Comparison of ENCODE assay signal across 23 cellular contexts in the genomic region with DNA sequence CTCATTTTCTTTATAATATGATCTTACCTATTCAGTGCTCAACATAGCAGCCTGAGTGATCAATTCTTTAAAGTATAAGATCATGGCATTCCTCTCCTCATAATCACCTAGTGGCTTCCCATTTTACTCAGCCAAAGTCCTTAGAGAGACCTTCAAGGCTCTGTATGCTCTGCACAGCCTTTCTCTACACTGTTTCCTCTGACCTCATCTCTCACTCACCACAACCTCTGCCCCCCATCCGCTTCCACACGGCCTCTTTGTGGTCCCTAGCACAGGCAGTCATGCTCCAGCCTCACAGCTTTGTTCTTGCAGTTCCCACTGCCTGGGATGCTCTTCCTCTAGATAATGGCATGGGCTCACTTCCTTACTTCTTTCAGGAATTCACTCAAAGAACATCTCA.
DNase-seq lines count a peak whose midpoint lies in the region; ATAC-seq and TF ChIP-seq lines count a peak whose summit lies in the region.
"Had no signal": no experiment of that assay in that cellular context is flagged by ENCODE, and none has a peak within 500 bp of the region (broad histone marks: within the 10 kb centered on the region; RNA-seq: fewer than 3 reads in every experiment).

No MANE protein-coding gene starts in this region.

- no peaks in the 10 kb centered on the region for H3K9me3 Mint-ChIP-seq in activated CD8-positive, alpha-beta memory T cell treated with anti-CD3 and anti-CD28 coated beads, Interleukin-2, amount 10 ng/mL, durations not matched to agents 7 days and 5 days (ENCODE audit: low read depth)
- H3K9me3 Mint-ChIP-seq in nephron progenitor cell = no peaks in the 10 kb centered on the region
- H3K9me3 Mint-ChIP-seq: CD8-positive, alpha-beta T cell had no signal

- no peaks in the 10 kb centered on the region for H3K36me3 Mint-ChIP-seq in activated CD8-positive, alpha-beta memory T cell treated with anti-CD3 and anti-CD28 coated beads, Interleukin-2, amount 10 ng/mL, durations not matched to agents 7 days and 5 days
- no peaks in the 10 kb centered on the region for H3K36me3 Mint-ChIP-seq in nephron progenitor cell (ENCODE audit: low read depth)

- H3K36me3 ChIP-seq in WERI-Rb-1 = no peaks in the 10 kb centered on the region

- H3K9me3 ChIP-seq in WERI-Rb-1 (ENCODE audit: severe bottlenecking) = no peaks in the 10 kb centered on the region
- H3K9me3 ChIP-seq: SK-N-SH had no signal

- H3K4me3 ChIP-seq in fibroblast of the aortic adventitia (ENCODE audit: low read depth, low read length) = no peak overlapping the region
- H3K4me3 ChIP-seq in WERI-Rb-1 (ENCODE audit: low read depth, low read length) = no peak overlapping the region
- H3K4me3 ChIP-seq in dorsolateral prefrontal cortex = no peak overlapping the region

- no peak overlapping the region for H3K27ac Mint-ChIP-seq in activated CD8-positive, alpha-beta memory T cell treated with anti-CD3 and anti-CD28 coated beads, Interleukin-2, amount 10 ng/mL, durations not matched to agents 7 days and 5 days
- no peak overlapping the region for H3K27ac Mint-ChIP-seq in nephron progenitor cell
- H3K27ac Mint-ChIP-seq: CD8-positive, alpha-beta T cell had no signal

- peak; percentile 49 for DNase-seq in activated CD8-positive, alpha-beta memory T cell treated with anti-CD3 and anti-CD28 coated beads, Interleukin-2, amount 10 ng/mL, durations not matched to agents 7 days and 5 days
- DNase-seq in activated CD8-positive, alpha-beta memory T cell treated with anti-CD3 and anti-CD28 coated beads, Interleukin-2, amount 50 U/mL, for 48 hours = no peak
- DNase-seq in LHCN-M2 (ENCODE audit: low read depth) = peak; percentile 38
- peak; percentile 17 for DNase-seq in fibroblast of the aortic adventitia (ENCODE audit: low read depth)
- no peak for DNase-seq in WERI-Rb-1
- DNase-seq in GM19238 (ENCODE audit: insufficient read length, low spot score) = no peak
- no peak for DNase-seq in nephron progenitor cell
- no peak for DNase-seq in dorsolateral prefrontal cortex
- DNase-seq: AML-193; C1 segment of cervical spinal cord; Calu3; CD8-positive, alpha-beta T cell; NCI-H1105 treated with DMSO at 0.1 percent for 48 hours; NCI-H2029 treated with DMSO at 0.1 percent for 48 hours; NCI-H226; NCI-H510A treated with DMSO at 0.1 percent for 48 hours; NCI-H748 treated with DMSO at 0.1 percent for 48 hours; NK-92 treated with Interleukin-12 subunit alpha and Interleukin-12 subunit beta, amount 100 ng/mL, for 24 hours; SIG-M5; SK-N-SH had no signal

- H3K4me3 Mint-ChIP-seq in activated CD8-positive, alpha-beta memory T cell treated with anti-CD3 and anti-CD28 coated beads, Interleukin-2, amount 10 ng/mL, durations not matched to agents 7 days and 5 days = no peak overlapping the region
- no peak overlapping the region for H3K4me3 Mint-ChIP-seq in nephron progenitor cell
- H3K4me3 Mint-ChIP-seq: CD8-positive, alpha-beta T cell had no signal

- no peaks in the 10 kb centered on the region for H3K27me3 Mint-ChIP-seq in activated CD8-positive, alpha-beta memory T cell treated with anti-CD3 and anti-CD28 coated beads, Interleukin-2, amount 10 ng/mL, durations not matched to agents 7 days and 5 days
- no peaks in the 10 kb centered on the region for H3K27me3 Mint-ChIP-seq in nephron progenitor cell (ENCODE audit: low read depth, poor library complexity)

- H3K27me3 ChIP-seq in WERI-Rb-1 (ENCODE audit: insufficient read depth, low read depth, severe bottlenecking) (no peaks in the 10 kb centered on the region), dorsolateral prefrontal cortex (no peaks in the 10 kb centered on the region)

- ATAC-seq in activated CD8-positive, alpha-beta memory T cell treated with anti-CD3 and anti-CD28 coated beads, Interleukin-2, amount 10 ng/mL, durations not matched to agents 7 days and 5 days = no peak
- ATAC-seq: CD8-positive, alpha-beta T cell; Panc1 had no signal

- CTCF ChIA-PET in activated CD8-positive, alpha-beta memory T cell treated with anti-CD3 and anti-CD28 coated beads, Interleukin-2, amount 10 ng/mL, durations not matched to agents 7 days and 5 days (lab: Charles Lee) = no interaction called here

- intact Hi-C loops in dorsolateral prefrontal cortex (cut with DNase I) = no loop called here

- H3K27ac ChIP-seq in WERI-Rb-1 (no peak overlapping the region), dorsolateral prefrontal cortex (no peak overlapping the region)
- H3K27ac ChIP-seq: 22Rv1, KMS-11 had no signal

- H3K4me1 Mint-ChIP-seq in activated CD8-positive, alpha-beta memory T cell treated with anti-CD3 and anti-CD28 coated beads, Interleukin-2, amount 10 ng/mL, durations not matched to agents 7 days and 5 days = peaks cover 3% of the 10 kb centered on the region
- H3K4me1 Mint-ChIP-seq in nephron progenitor cell = peaks cover 23% of the 10 kb centered on the region

- TF ChIP-seq CTCF in fibroblast of the aortic adventitia (IDR thresholded peaks at IDR 0.05; ENCODE audit: insufficient read depth, low read length) (no peak), WERI-Rb-1 (IDR thresholded peaks at IDR 0.05; ENCODE audit: low read depth, low read length) (no peak), nephron progenitor cell (IDR thresholded peaks at IDR 0.05) (no peak), dorsolateral prefrontal cortex (IDR thresholded peaks at IDR 0.05 in 54 of 56, conservative IDR thresholded peaks at IDR 0.05 in 2 of 56; ENCODE audit: low read depth in 1 of 56, partially characterized antibody in 56 of 56) (no peak)

Comparison
In these comparisons a context has a peak if more than half of its experiments do, and no peak if none do; other contexts are left out.
1. DNase-seq: peak in activated CD8-positive, alpha-beta memory T cell treated with anti-CD3 and anti-CD28 coated beads, Interleukin-2, amount 10 ng/mL, durations not matched to agents 7 days and 5 days (single experiment), LHCN-M2 (single experiment) and fibroblast of the aortic adventitia (single experiment); none in activated CD8-positive, alpha-beta memory T cell treated with anti-CD3 and anti-CD28 coated beads, Interleukin-2, amount 50 U/mL, for 48 hours (single experiment), WERI-Rb-1 (single experiment), GM19238 (single experiment), nephron progenitor cell (single experiment) and dorsolateral prefrontal cortex (0 of 10).